In genomic region chr1:234691567-234691966, GRCh38 we compare ENCODE assay signal across 9 cellular contexts.
DNase-seq lines count a peak whose midpoint lies in the region; ATAC-seq and TF ChIP-seq lines count a peak whose summit lies in the region.
"Had no signal": no experiment of that assay in that cellular context is flagged by ENCODE, and none has a peak within 500 bp of the region (broad histone marks: within the 10 kb centered on the region; RNA-seq: fewer than 3 reads in every experiment).

No MANE protein-coding gene starts in this region.

- intact Hi-C loops in thyroid gland (cut with DNase I) = no loop called here

- 64 to 78% methylated on average over 3 of the region's 3 CpGs for WGBS in thyroid gland, 2 donors

- no peak overlapping the region for H2AFZ ChIP-seq in DND-41 (ENCODE audit: low read depth, low read length)

- H3K79me2 ChIP-seq in DND-41 (ENCODE audit: insufficient read depth, low read length) = no peaks in the 10 kb centered on the region

- H3K4me3 ChIP-seq in DND-41 (ENCODE audit: low read depth in 1 of 2, low read length in 2 of 2) (no peak overlapping the region), brain microvascular endothelial cell (ENCODE audit: low read depth, low read length) (no peak overlapping the region), thyroid gland (replicated peaks in 1 of 3) (no peak overlapping the region)
- H3K4me3 ChIP-seq: ascending aorta had no signal

- H3K36me3 Mint-ChIP-seq in naive thymus-derived CD8-positive, alpha-beta T cell = no peaks in the 10 kb centered on the region

- DNase-seq in DND-41 (no peak), KBM-7 (peak; percentile 9), brain microvascular endothelial cell (peak; percentile 32), HK-2 (ENCODE audit: unreplicated experiment) (no peak), thyroid gland (no peak)
- peak in 2 of 10 donors; percentile 7 to 23 for DNase-seq in naive thymus-derived CD8-positive, alpha-beta T cell
- DNase-seq: retina had no signal

- peak; percentile 29; the same call in 1 of the 3 replicates for ATAC-seq in DND-41 (ENCODE audit: insufficient read depth, low read depth)
- peak; percentile 68 to 69 for ATAC-seq in naive thymus-derived CD8-positive, alpha-beta T cell
- ATAC-seq in GM21526 (IDR thresholded peaks at IDR 0.05; ENCODE audit: low FRiP score, unreplicated experiment) = no peak

- in situ Hi-C loops in KBM-7 (cut with MboI; ENCODE audit: low pct_unique_long_range_greater_than_20kb, low sequenced_read_pairs) (no loop called here), brain microvascular endothelial cell (cut with HindIII; ENCODE audit: low pct_ligation_motif_present, low sequenced_read_pairs) (no loop called here)

- H3K4me2 ChIP-seq in DND-41 (ENCODE audit: insufficient read depth, low read length) = no peak overlapping the region

- H3K27ac Mint-ChIP-seq in naive thymus-derived CD8-positive, alpha-beta T cell = peak overlapping the region in 1 of 10 donors; percentile 56

- POLR2A ChIA-PET in naive thymus-derived CD8-positive, alpha-beta T cell (lab: Charles Lee) = interaction anchor here (1.3 kb wide), 1 partner anchor 10 kb away, joined by 4 read pairs; no protein-coding TSS in a partner anchor

- no peaks in the 10 kb centered on the region for H3K27me3 Mint-ChIP-seq in naive thymus-derived CD8-positive, alpha-beta T cell

- H3K4me1 Mint-ChIP-seq in naive thymus-derived CD8-positive, alpha-beta T cell = peaks cover 0 to 5% (median 0%) of the 10 kb centered on the region in 4 donors

- TF ChIP-seq CTCF in DND-41 (IDR thresholded peaks at IDR 0.05; ENCODE audit: borderline replicate concordance, extremely low read depth, low read length, poor library complexity, severe bottlenecking) (peak; percentile 5), brain microvascular endothelial cell (IDR thresholded peaks at IDR 0.05; ENCODE audit: low read depth, low read length, missing control alignments) (peak; percentile 19), thyroid gland (IDR thresholded peaks at IDR 0.05) (peak in 2 of 6 experiments; percentile 4 to 13)

- H3K4me3 Mint-ChIP-seq in naive thymus-derived CD8-positive, alpha-beta T cell = no peak overlapping the region

- TF ChIP-seq POLR2A in thyroid gland (IDR thresholded peaks at IDR 0.05) = no peak

- H3K27me3 ChIP-seq in DND-41 (ENCODE audit: insufficient read depth, low read length, poor library complexity) (no peaks in the 10 kb centered on the region), brain microvascular endothelial cell (replicated peaks) (no peaks in the 10 kb centered on the region), thyroid gland (no peaks in the 10 kb centered on the region)
- H3K27me3 ChIP-seq: ascending aorta had no signal

- H3K4me1 ChIP-seq in DND-41 (ENCODE audit: insufficient read depth, low read length) = no peaks in the 10 kb centered on the region
- no peaks in the 10 kb centered on the region for H3K4me1 ChIP-seq in thyroid gland

- no peak overlapping the region for H3K27ac ChIP-seq in DND-41 (ENCODE audit: low read length)
- H3K27ac ChIP-seq in brain microvascular endothelial cell = no peak overlapping the region
- no peak overlapping the region for H3K27ac ChIP-seq in thyroid gland
- H3K27ac ChIP-seq: ascending aorta had no signal

- no peaks in the 10 kb centered on the region for H3K36me3 ChIP-seq in DND-41 (ENCODE audit: insufficient read depth, low read length)
- H3K36me3 ChIP-seq in brain microvascular endothelial cell (replicated peaks) = no peaks in the 10 kb centered on the region
- H3K36me3 ChIP-seq in thyroid gland = no peaks in the 10 kb centered on the region
- H3K36me3 ChIP-seq: ascending aorta had no signal

- H3K9me3 ChIP-seq in DND-41 (ENCODE audit: insufficient read depth, low read length, severe bottlenecking) = peaks cover under 1% of the 10 kb centered on the region
- H3K9me3 ChIP-seq in thyroid gland = no peaks in the 10 kb centered on the region
- H3K9me3 ChIP-seq: ascending aorta had no signal

- H3K9me3 Mint-ChIP-seq in naive thymus-derived CD8-positive, alpha-beta T cell = peaks cover 0 to 1% (median 0%) of the 10 kb centered on the region in 9 donors

- no peak overlapping the region for H3K9ac ChIP-seq in DND-41 (ENCODE audit: low read depth, low read length)

- H4K20me1 ChIP-seq in DND-41 (ENCODE audit: insufficient read depth, low read length) = no peaks in the 10 kb centered on the region

Comparison
In these comparisons a context has a peak if more than half of its experiments do, and no peak if none do; other contexts are left out.
1. DNase-seq: peak in KBM-7 (single experiment) and brain microvascular endothelial cell (single experiment); none in DND-41 (single experiment), HK-2 (single experiment) and thyroid gland (0 of 2).